8 cellular contexts compared by ENCODE assay signal in genomic region chr22:38753894-38754246, GRCh38. TPM values are rescaled to one million over a fixed set of nuclear protein-coding genes. Genes with fewer than 3 reads are reported as not detected.
A peak's percentile ranks its signal among the peaks of the same experiment; 100 is the strongest.
DNase-seq lines count a peak whose midpoint lies in the region; ATAC-seq and TF ChIP-seq lines count a peak whose summit lies in the region.

No MANE protein-coding gene starts in this region.

- peak overlapping the region; percentile 91 to 92 for H3K27ac ChIP-seq in lung (ENCODE audit: low read depth in 1 of 2, low read length in 1 of 2)
- no peak overlapping the region; a peak in 1 of 4 replicates for H3K27ac ChIP-seq in SK-N-SH (ENCODE audit: low read depth in 2 of 2, low read length in 1 of 2)

- H3F3A ChIP-seq in SK-N-SH (replicated peaks; ENCODE audit: insufficient read depth) = no peaks in the 10 kb centered on the region

- H4K20me1 ChIP-seq in SK-N-SH (ENCODE audit: insufficient read depth) = no peaks in the 10 kb centered on the region

- H3K36me3 ChIP-seq in lung (ENCODE audit: control insufficient read depth in 2 of 2, insufficient read depth in 2 of 2, low read length in 2 of 2) = peaks cover 25 to 38% of the 10 kb centered on the region in 2 donors
- H3K36me3 ChIP-seq in SK-N-SH (replicated peaks in 1 of 2; ENCODE audit: control insufficient read depth in 1 of 2, insufficient read depth in 2 of 2, low read length in 1 of 2) = no peaks in the 10 kb centered on the region

- H3K4me2 ChIP-seq in SK-N-SH = no peak overlapping the region

- H3K27ac Mint-ChIP-seq in activated T-cell treated with anti-CD3 and anti-CD28 coated beads, Interleukin-2, amount 50 U/mL, for 72 hours = peak overlapping the region; percentile 58
- peak overlapping the region; percentile 86 for H3K27ac Mint-ChIP-seq in activated naive CD8-positive, alpha-beta T cell treated with anti-CD3 and anti-CD28 coated beads, Interleukin-2, amount 50 U/mL, for 24 hours
- peak overlapping the region; percentile 85 for H3K27ac Mint-ChIP-seq in type B pancreatic cell

- TF ChIP-seq EP300 in SK-N-SH (IDR thresholded peaks at IDR 0.05; ENCODE audit: borderline replicate concordance in 1 of 2, low read depth in 1 of 2, low read length in 1 of 2) = no peak

- H3K4me1 Mint-ChIP-seq in activated T-cell treated with anti-CD3 and anti-CD28 coated beads, Interleukin-2, amount 50 U/mL, for 72 hours (ENCODE audit: low read depth) = peaks cover 73% of the 10 kb centered on the region
- H3K4me1 Mint-ChIP-seq in activated naive CD8-positive, alpha-beta T cell treated with anti-CD3 and anti-CD28 coated beads, Interleukin-2, amount 50 U/mL, for 24 hours = peaks cover 74% of the 10 kb centered on the region
- H3K4me1 Mint-ChIP-seq in type B pancreatic cell (ENCODE audit: unreplicated experiment) = peaks cover 27% of the 10 kb centered on the region

- H3K36me3 Mint-ChIP-seq in activated T-cell treated with anti-CD3 and anti-CD28 coated beads, Interleukin-2, amount 50 U/mL, for 72 hours (ENCODE audit: insufficient read depth in 2 of 2) = peaks cover 18 to 36% of the 10 kb centered on the region in 2 donors
- peaks cover 36% of the 10 kb centered on the region for H3K36me3 Mint-ChIP-seq in activated naive CD8-positive, alpha-beta T cell treated with anti-CD3 and anti-CD28 coated beads, Interleukin-2, amount 50 U/mL, for 24 hours (ENCODE audit: low read depth)
- no peaks in the 10 kb centered on the region for H3K36me3 Mint-ChIP-seq in type B pancreatic cell

- no peaks in the 10 kb centered on the region for H3K27me3 ChIP-seq in lung (ENCODE audit: control insufficient read depth, insufficient read depth)
- no peaks in the 10 kb centered on the region for H3K27me3 ChIP-seq in SK-N-SH (ENCODE audit: insufficient read depth)

- no peaks in the 10 kb centered on the region for H3K9me3 Mint-ChIP-seq in activated T-cell treated with anti-CD3 and anti-CD28 coated beads, Interleukin-2, amount 50 U/mL, for 72 hours
- H3K9me3 Mint-ChIP-seq in activated naive CD8-positive, alpha-beta T cell treated with anti-CD3 and anti-CD28 coated beads, Interleukin-2, amount 50 U/mL, for 24 hours = no peaks in the 10 kb centered on the region
- no peaks in the 10 kb centered on the region for H3K9me3 Mint-ChIP-seq in type B pancreatic cell

- ATAC-seq in activated T-cell treated with anti-CD3 and anti-CD28 coated beads, Interleukin-2, amount 50 U/mL, for 72 hours (replicated peaks in 1 of 2) = no peak
- no peak for ATAC-seq in activated naive CD8-positive, alpha-beta T cell treated with anti-CD3 and anti-CD28 coated beads, Interleukin-2, amount 50 U/mL, for 24 hours
- ATAC-seq in lung (ENCODE audit: insufficient read depth, low FRiP score) = no peak
- ATAC-seq in GM19455 (IDR thresholded peaks at IDR 0.05; ENCODE audit: unreplicated experiment) = no peak

- CTCF ChIA-PET in SK-N-SH (lab: Yijun Ruan, JAX) = no interaction called here

- H3K9ac ChIP-seq in SK-N-SH = no peak overlapping the region

- peaks cover 9% of the 10 kb centered on the region for H3K79me2 ChIP-seq in SK-N-SH (ENCODE audit: insufficient read depth)

- POLR2A ChIA-PET in SK-N-SH (lab: Yijun Ruan, JAX) = no interaction called here

- WGBS in lung, 2 donors = 32 to 39% methylated on average over 5 of the region's 5 CpGs
- 67% methylated on average over 3 of the region's 5 CpGs for WGBS in SK-N-SH (ENCODE audit: low lambda C conversion rate)

- peaks cover 0 to 2% of the 10 kb centered on the region in 2 donors for H3K9me3 ChIP-seq in lung (ENCODE audit: control insufficient read depth in 2 of 2, insufficient read depth in 1 of 2, low read length in 1 of 2)
- no peaks in the 10 kb centered on the region for H3K9me3 ChIP-seq in SK-N-SH

- H3K4me3 Mint-ChIP-seq in activated T-cell treated with anti-CD3 and anti-CD28 coated beads, Interleukin-2, amount 50 U/mL, for 72 hours = peak overlapping the region; percentile 93 to 100
- peak overlapping the region; percentile 92 for H3K4me3 Mint-ChIP-seq in activated naive CD8-positive, alpha-beta T cell treated with anti-CD3 and anti-CD28 coated beads, Interleukin-2, amount 50 U/mL, for 24 hours
- H3K4me3 Mint-ChIP-seq in type B pancreatic cell = peak overlapping the region; percentile 89

- H3K4me1 ChIP-seq in lung (ENCODE audit: control insufficient read depth in 2 of 2, insufficient read depth in 2 of 2, low read length in 2 of 2) = peaks cover 0 to 9% of the 10 kb centered on the region in 2 donors
- peaks cover 0 to 21% of the 10 kb centered on the region in 2 experiments; a peak in 1 of 4 replicates for H3K4me1 ChIP-seq in SK-N-SH (ENCODE audit: control insufficient read depth in 1 of 2, insufficient read depth in 2 of 2, low read depth in 1 of 2, low read length in 1 of 2)

- H3K4me3 ChIP-seq in lung = no peak overlapping the region
- no peak overlapping the region for H3K4me3 ChIP-seq in SK-N-SH (ENCODE audit: low read depth in 2 of 2, low read length in 1 of 2)

- no peaks in the 10 kb centered on the region for H3K27me3 Mint-ChIP-seq in activated T-cell treated with anti-CD3 and anti-CD28 coated beads, Interleukin-2, amount 50 U/mL, for 72 hours (ENCODE audit: low read depth)
- no peaks in the 10 kb centered on the region for H3K27me3 Mint-ChIP-seq in activated naive CD8-positive, alpha-beta T cell treated with anti-CD3 and anti-CD28 coated beads, Interleukin-2, amount 50 U/mL, for 24 hours
- H3K27me3 Mint-ChIP-seq in type B pancreatic cell = no peaks in the 10 kb centered on the region

- TF ChIP-seq CTCF in lung (IDR thresholded peaks at IDR 0.05; ENCODE audit: control extremely low read depth, extremely low read depth) (no peak), type B pancreatic cell (conservative IDR thresholded peaks at IDR 0.05) (no peak), SK-N-SH (IDR thresholded peaks at IDR 0.05) (no peak)

- no peak for TF ChIP-seq RAD21 in SK-N-SH (IDR thresholded peaks at IDR 0.05; ENCODE audit: low read length)

- no peaks in the 10 kb centered on the region for H3K9me2 ChIP-seq in SK-N-SH

- no peak for DNase-seq in activated T-cell treated with anti-CD3 and anti-CD28 coated beads, Interleukin-2, amount 50 U/mL, for 72 hours
- DNase-seq in activated T-cell treated with anti-CD3 and anti-CD28 coated beads for 4 hours (no peak), lung (ENCODE audit: low spot score) (no peak), type B pancreatic cell (ENCODE audit: extremely low spot score, unreplicated experiment) (no peak), SK-N-SH (no peak), COLO829 (ENCODE audit: low spot score) (no peak)
- no peak for DNase-seq in activated naive CD8-positive, alpha-beta T cell treated with anti-CD3 and anti-CD28 coated beads, Interleukin-2, amount 50 U/mL, for 24 hours

- no peak overlapping the region for H2AFZ ChIP-seq in SK-N-SH (ENCODE audit: low read depth)

TF ChIP-seq in SK-N-SH, 30 proteins besides CTCF, POLR2A, EP300 and RAD21 (continues in another document):
- no peak for TF ChIP-seq RXRA (IDR thresholded peaks at IDR 0.05; ENCODE audit: borderline replicate concordance, low read depth)
- no peak for TF ChIP-seq MAX (IDR thresholded peaks at IDR 0.05; ENCODE audit: low read depth)
- TF ChIP-seq IRF3 (IDR thresholded peaks at IDR 0.05; ENCODE audit: low read depth, low read length) = no peak
- TF ChIP-seq FOXM1 (IDR thresholded peaks at IDR 0.05; ENCODE audit: low read depth) = no peak
- TF ChIP-seq ELF1 (IDR thresholded peaks at IDR 0.05) = no peak

RNA-seq across cellular contexts. Expression of gene SUN2, which starts 1.9 kb away (rescaled TPM):
- total RNA-seq in activated T-cell treated with anti-CD3 and anti-CD28 coated beads, Interleukin-2, amount 50 U/mL, for 72 hours = 100 to 1,000 TPM; 175 to 179 TPM
- total RNA-seq in lung (100 to 1,000 TPM in 1 of 2 donors, 10 to 100 TPM in 1; 75.5 to 220 TPM), type B pancreatic cell (ENCODE audit: low replicate concordance) (43.5 and 70.5 TPM in 2 replicates)
- polyA plus RNA-seq in lung (100 to 1,000 TPM in 1 of 2 donors, 10 to 100 TPM in 1; 58.6 to 138 TPM), SK-N-SH (2012; rRNA removed) (9.0 and 10.2 TPM in 2 replicates)
- 3.8 and 7.1 TPM in 2 replicates for polyA plus RNA-seq in SK-N-SH (2012; cell fraction: cytosol; rRNA removed)
- polyA plus RNA-seq in SK-N-SH (2012; cell fraction: nucleus; rRNA removed) = 13.5 and 20.8 TPM in 2 replicates

RNA-seq across cellular contexts. Expression of gene DNAL4, which starts 40.1 kb away (rescaled TPM):
- total RNA-seq in activated T-cell treated with anti-CD3 and anti-CD28 coated beads, Interleukin-2, amount 50 U/mL, for 72 hours = 10 to 100 TPM; 10.6 to 16.6 TPM
- total RNA-seq in lung (10 to 100 TPM; 28.4 to 29.0 TPM), type B pancreatic cell (ENCODE audit: low replicate concordance) (23.9 and 31.5 TPM in 2 replicates)
- polyA plus RNA-seq in lung (10 to 100 TPM; 22.2 to 24.1 TPM), SK-N-SH (2012; rRNA removed) (15.1 and 17.6 TPM in 2 replicates)
- polyA plus RNA-seq in SK-N-SH (2012; cell fraction: cytosol; rRNA removed) = 10.3 and 13.3 TPM in 2 replicates
- polyA plus RNA-seq in SK-N-SH (2012; cell fraction: nucleus; rRNA removed) = 6.8 and 7.1 TPM in 2 replicates

RNA-seq across cellular contexts. Expression of gene GTPBP1, which starts 48.1 kb away (rescaled TPM):
- total RNA-seq in activated T-cell treated with anti-CD3 and anti-CD28 coated beads, Interleukin-2, amount 50 U/mL, for 72 hours = 100 to 1,000 TPM in 1 of 2 donors, 10 to 100 TPM in 1; 96.8 to 127 TPM
- total RNA-seq in lung (10 to 100 TPM; 61.7 to 69.1 TPM), type B pancreatic cell (ENCODE audit: low replicate concordance) (47.1 and 60.1 TPM in 2 replicates)
- polyA plus RNA-seq in lung (10 to 100 TPM; 24.1 to 35.8 TPM), SK-N-SH (2012; rRNA removed) (11.9 and 15.2 TPM in 2 replicates)
- polyA plus RNA-seq in SK-N-SH (2012; cell fraction: cytosol; rRNA removed) = 8.8 and 10.2 TPM in 2 replicates
- 33.8 and 37.1 TPM in 2 replicates for polyA plus RNA-seq in SK-N-SH (2012; cell fraction: nucleus; rRNA removed)

RNA-seq across cellular contexts. Expression of gene JOSD1, which starts 53.1 kb away (rescaled TPM):
- 100 to 1,000 TPM; 144 to 161 TPM for total RNA-seq in activated T-cell treated with anti-CD3 and anti-CD28 coated beads, Interleukin-2, amount 50 U/mL, for 72 hours
- 10 to 100 TPM; 38.2 to 64.0 TPM for total RNA-seq in lung
- 10 to 100 TPM; 17.8 to 49.4 TPM for polyA plus RNA-seq in lung
- 43.4 and 51.8 TPM in 2 replicates for total RNA-seq in type B pancreatic cell (ENCODE audit: low replicate concordance)
- 17.8 and 23.0 TPM in 2 replicates for polyA plus RNA-seq in SK-N-SH (2012; rRNA removed)
- 15.1 and 19.6 TPM in 2 replicates for polyA plus RNA-seq in SK-N-SH (2012; cell fraction: cytosol; rRNA removed)
- 30.5 and 40.6 TPM in 2 replicates for polyA plus RNA-seq in SK-N-SH (2012; cell fraction: nucleus; rRNA removed)

Comparison
In these comparisons a context has a peak if more than half of its experiments do, and no peak if none do; other contexts are left out.
1. H3K27ac ChIP-seq: peak in lung (2 of 2); none in SK-N-SH (0 of 2).
2. Peak in every context shown above with its lines, with median percentiles within 50 percentile points of each other: H3K27ac Mint-ChIP-seq and H3K4me3 Mint-ChIP-seq.